ENCODE assay signal across 24 cellular contexts in the genomic region with DNA sequence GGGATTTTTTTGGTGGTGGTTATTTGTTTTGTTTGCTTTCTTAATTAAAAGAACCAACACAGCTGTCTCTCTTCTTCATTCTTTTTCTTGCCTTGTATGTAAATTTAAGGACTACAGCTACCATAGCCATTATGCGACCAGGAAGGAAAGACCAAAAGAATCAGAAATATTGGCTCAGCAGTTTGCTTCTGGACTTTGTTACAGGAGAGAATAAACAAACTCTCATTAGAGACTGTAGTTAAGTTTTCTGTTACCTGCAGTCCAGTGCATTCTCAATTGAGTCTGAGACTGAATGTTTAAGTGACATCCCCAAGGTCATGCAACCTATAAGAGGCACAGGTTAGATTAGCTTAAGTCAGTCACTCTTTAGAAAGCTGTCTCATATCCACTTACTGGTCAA.
"Had no signal": no experiment of that assay in that cellular context is flagged by ENCODE, and none has a peak within 500 bp of the region (broad histone marks: within the 10 kb centered on the region; RNA-seq: fewer than 3 reads in every experiment).

No MANE protein-coding gene starts in this region.

- H3K9ac ChIP-seq: KMS-11 had no signal

- H3K27me3 Mint-ChIP-seq: IgD-negative memory B cell had no signal

- H3K4me3 ChIP-seq: K562, SJSA1, SK-N-MC had no signal

- H3K9me3 ChIP-seq: SJSA1 had no signal

- DNase-seq: Kasumi-1, MM.1S, NCI-H1048, NCI-H1105, NCI-H1436 treated with DMSO at 0.1 percent for 48 hours, NCI-H1694, NCI-H187 treated with DMSO at 0.1 percent for 48 hours, NCI-H2029 treated with DMSO at 0.1 percent for 48 hours, NCI-H2171 treated with DMSO at 0.1 percent for 48 hours, NCI-H226, NCI-H446 treated with DMSO at 0.1 percent for 48 hours, NCI-H510A treated with DMSO at 0.1 percent for 48 hours, NCI-H526, NCI-H748 treated with DMSO at 0.1 percent for 48 hours, Right ventricle myocardium superior, RPMI8226, SIG-M5, SW 1271, T-cell had no signal

- H3K4me1 Mint-ChIP-seq: IgD-negative memory B cell, T-cell had no signal

- H3K36me3 ChIP-seq: SJSA1 had no signal

- H3K4me2 ChIP-seq: KMS-11 had no signal

- H3K36me3 Mint-ChIP-seq: IgD-negative memory B cell, T-cell had no signal

- H3K27ac ChIP-seq: KMS-11, SJSA1, SK-N-MC had no signal

- H3K4me1 ChIP-seq: SJSA1 had no signal

- H3K9me3 Mint-ChIP-seq: IgD-negative memory B cell, T-cell had no signal

- H3K4me3 Mint-ChIP-seq: IgD-negative memory B cell, T-cell had no signal

- H3K27me3 ChIP-seq: SJSA1 had no signal

- H3K27ac Mint-ChIP-seq: IgD-negative memory B cell, T-cell had no signal

- ATAC-seq: K562, T-cell had no signal
